1 cellular context compared by ENCODE assay signal in genomic region chr12:6827982-6828670, GRCh38.
TF ChIP-seq lines count a peak whose summit lies in the region.

Gene P3H3 (plus strand): TSS chr12:6828407. CDS start chr12:6828441, 34 bp downstream.

TF ChIP-seq in GM23338, 12 proteins besides CTCF, POLR2A, EP300 and RAD21 (continued from another document):
- no peak for TF ChIP-seq ZNF462 (CRISPR knock-in tag; IDR thresholded peaks at IDR 0.05)
